ENCODE assay signal across 3 cellular contexts in genomic region chr6:19869464-19869863, GRCh38.
TF ChIP-seq lines count a peak whose summit lies in the region.

No MANE protein-coding gene starts in this region.

TF ChIP-seq in SK-N-SH, 30 proteins besides CTCF, POLR2A, EP300 and RAD21:
- TF ChIP-seq GATA2 (CRISPR knock-in tag; IDR thresholded peaks at IDR 0.05) (no peak), SMC3 (IDR thresholded peaks at IDR 0.05; ENCODE audit: low read depth, low read length) (no peak), NFIC (IDR thresholded peaks at IDR 0.05; ENCODE audit: borderline replicate concordance) (no peak), YY1 (IDR thresholded peaks at IDR 0.05; ENCODE audit: low read depth) (no peak), EZH2phosphoT487 (IDR thresholded peaks at IDR 0.05; ENCODE audit: borderline replicate concordance, low read depth) (no peak), FOXJ3 (CRISPR knock-in tag; IDR thresholded peaks at IDR 0.05) (no peak), USF1 (IDR thresholded peaks at IDR 0.05; ENCODE audit: borderline replicate concordance, low read depth) (no peak), MAX (IDR thresholded peaks at IDR 0.05; ENCODE audit: low read depth) (no peak), ELF1 (IDR thresholded peaks at IDR 0.05) (no peak), TEAD4 (IDR thresholded peaks at IDR 0.05; ENCODE audit: borderline replicate concordance, insufficient read depth) (no peak), MEF2A (IDR thresholded peaks at IDR 0.05; ENCODE audit: borderline replicate concordance, low read depth) (no peak), POLR2AphosphoS5 (IDR thresholded peaks at IDR 0.05; ENCODE audit: low read depth, low read length) (no peak), ZBTB33 (IDR thresholded peaks at IDR 0.05; ENCODE audit: borderline replicate concordance, low read depth) (no peak), FOSL2 (IDR thresholded peaks at IDR 0.05; ENCODE audit: borderline replicate concordance, low read depth) (no peak), TCF12 (IDR thresholded peaks at IDR 0.05) (no peak), RFX5 (IDR thresholded peaks at IDR 0.05; ENCODE audit: low read length) (no peak), FOXM1 (IDR thresholded peaks at IDR 0.05; ENCODE audit: low read depth) (no peak)

TF ChIP-seq in SK-N-SH treated with all-trans-retinoic acid at 6 μM for 48 hours, 23 proteins besides CTCF, POLR2A, EP300 and RAD21:
- no peak for TF ChIP-seq ARNTL (CRISPR knock-in tag; IDR thresholded peaks at IDR 0.05; ENCODE audit: borderline replicate concordance, low read depth)
- TF ChIP-seq PATZ1 (CRISPR knock-in tag; IDR thresholded peaks at IDR 0.05; ENCODE audit: borderline replicate concordance), result no peak
- no peak for TF ChIP-seq ZFP3 (CRISPR knock-in tag; IDR thresholded peaks at IDR 0.05)
- no peak for TF ChIP-seq TCF4 (CRISPR knock-in tag; IDR thresholded peaks at IDR 0.05; ENCODE audit: borderline replicate concordance)
- no peak for TF ChIP-seq TOX (CRISPR knock-in tag; IDR thresholded peaks at IDR 0.05; ENCODE audit: borderline replicate concordance)
- TF ChIP-seq CSRNP3 (CRISPR knock-in tag; IDR thresholded peaks at IDR 0.05), result no peak
- no peak for TF ChIP-seq RARB (CRISPR knock-in tag; IDR thresholded peaks at IDR 0.05)
- TF ChIP-seq BACH2 (CRISPR knock-in tag; IDR thresholded peaks at IDR 0.05; ENCODE audit: borderline replicate concordance), result no peak
- no peak for TF ChIP-seq ISL1 (CRISPR knock-in tag; IDR thresholded peaks at IDR 0.05)

TF ChIP-seq in Ishikawa, 13 proteins besides CTCF, POLR2A, EP300 and RAD21 (continued from another document):
- TF ChIP-seq CEBPB (IDR thresholded peaks at IDR 0.05) (no peak), FOXM1 (IDR thresholded peaks at IDR 0.05; ENCODE audit: borderline replicate concordance, low read depth) (no peak), USF1 (IDR thresholded peaks at IDR 0.05) (no peak), TAF1 (IDR thresholded peaks at IDR 0.05; ENCODE audit: low read depth) (no peak), TEAD4 (IDR thresholded peaks at IDR 0.05) (no peak), TCF12 (IDR thresholded peaks at IDR 0.05; ENCODE audit: low read depth) (no peak), NFIC (IDR thresholded peaks at IDR 0.05) (no peak), ZBTB7A (IDR thresholded peaks at IDR 0.05; ENCODE audit: low read depth) (no peak), REST (IDR thresholded peaks at IDR 0.05; ENCODE audit: low read depth) (no peak), CREB1 (IDR thresholded peaks at IDR 0.05; ENCODE audit: low read depth) (no peak), EGR1 (IDR thresholded peaks at IDR 0.05) (no peak), MAX (IDR thresholded peaks at IDR 0.05) (no peak)
